ENCODE assay signal across 9 cellular contexts in genomic region chrX:13428055-13428786, GRCh38.
A peak's percentile ranks its signal among the peaks of the same experiment; 100 is the strongest.
DNase-seq lines count a peak whose midpoint lies in the region; ATAC-seq and TF ChIP-seq lines count a peak whose summit lies in the region.
"Had no signal": no experiment of that assay in that cellular context is flagged by ENCODE, and none has a peak within 500 bp of the region (broad histone marks: within the 10 kb centered on the region; RNA-seq: fewer than 3 reads in every experiment).

No MANE protein-coding gene starts in this region.

- CTCF ChIA-PET in mammary epithelial cell (lab: Charles Lee; ENCODE audit: low non-redundant PET) = interaction anchor here (0.7 kb wide), 1 partner anchor 326 kb away, joined by 5 read pairs; no protein-coding TSS in a partner anchor

- peaks cover 56% of the 10 kb centered on the region for H3K9me3 Mint-ChIP-seq in nephron progenitor cell
- H3K9me3 Mint-ChIP-seq: activated T-helper 2 cell treated with anti-CD3 and anti-CD28 coated beads, Interferon-gamma antibody, Interleukin-2, Interleukin-4, amounts not matched to agents 10 μg/mL and 5 μg/mL and 100 μg/mL, durations not matched to agents 14 hours and 24 hours and 36 hours had no signal

- H3K9me3 ChIP-seq in MG63 (0 out of 2 replicates have a peak, but pooled peaks cover 3% of the 10 kb centered on the region), mammary epithelial cell (replicated peaks; ENCODE audit: insufficient read depth, low read length) (no peaks in the 10 kb centered on the region), WERI-Rb-1 (ENCODE audit: severe bottlenecking) (peaks cover 8% of the 10 kb centered on the region)

- H2AFZ ChIP-seq in mammary epithelial cell (ENCODE audit: low read depth, low read length) = peak overlapping the region; percentile 78

- H3K36me3 ChIP-seq in MG63 (no peaks in the 10 kb centered on the region), mammary epithelial cell (ENCODE audit: insufficient read depth, low read length) (no peaks in the 10 kb centered on the region), WERI-Rb-1 (no peaks in the 10 kb centered on the region)

- H3K4me2 ChIP-seq in mammary epithelial cell (ENCODE audit: insufficient read depth, low read depth, low read length) = peak overlapping the region; percentile 65

- peaks cover 17% of the 10 kb centered on the region for H3K4me1 Mint-ChIP-seq in nephron progenitor cell

- peak overlapping the region; percentile 78 for H3K27ac Mint-ChIP-seq in nephron progenitor cell
- H3K27ac Mint-ChIP-seq: activated T-helper 2 cell treated with anti-CD3 and anti-CD28 coated beads, Interferon-gamma antibody, Interleukin-2, Interleukin-4, amounts not matched to agents 10 μg/mL and 5 μg/mL and 100 μg/mL, durations not matched to agents 14 hours and 24 hours and 36 hours had no signal

- intact Hi-C loops in mammary epithelial cell (cut with micrococcal nuclease) = loop anchor here (1.0 to 5.0 kb wide), 3 partner anchors 30 to 481 kb away; no protein-coding TSS in a partner anchor
- intact Hi-C loops in cardiac septum (cut with DNase I) = no loop called here

- H4K20me1 ChIP-seq in mammary epithelial cell (ENCODE audit: insufficient read depth, low read length) = no peaks in the 10 kb centered on the region

- TF ChIP-seq CTCF in mammary epithelial cell (conservative IDR thresholded peaks at IDR 0.05 in 1 of 2, IDR thresholded peaks at IDR 0.05 in 1 of 2; ENCODE audit: extremely low read depth in 1 of 2, insufficient read depth in 1 of 2, low read depth in 1 of 2, low read length in 2 of 2) = no peak
- TF ChIP-seq CTCF in nephron progenitor cell (IDR thresholded peaks at IDR 0.05) = no peak
- TF ChIP-seq CTCF in WERI-Rb-1 (IDR thresholded peaks at IDR 0.05; ENCODE audit: low read depth, low read length) = no peak

- ATAC-seq in GM21360 (IDR thresholded peaks at IDR 0.05; ENCODE audit: unreplicated experiment) = no peak

- H3K4me1 ChIP-seq in mammary epithelial cell (ENCODE audit: insufficient read depth, low read length) = peaks cover 47% of the 10 kb centered on the region

- H3K27me3 Mint-ChIP-seq in nephron progenitor cell (ENCODE audit: low read depth, poor library complexity) = peaks cover 4% of the 10 kb centered on the region

- no peaks in the 10 kb centered on the region for H3K36me3 Mint-ChIP-seq in nephron progenitor cell (ENCODE audit: low read depth)

- dilution Hi-C loops in mammary epithelial cell (cut with HindIII; ENCODE audit: low sequenced_read_pairs) = no loop called here

- 0% methylated on average over 5 of the region's 5 CpGs for WGBS in mammary epithelial cell (ENCODE audit: low coverage, missing lambda C conversion rate)

- BruUV-seq in mammary epithelial cell (replicated peaks; lab: Mats Ljungman, UMichigan) = no TSS peak

- no peak overlapping the region for H3K4me3 Mint-ChIP-seq in nephron progenitor cell

- H3K27me3 ChIP-seq in MG63 (no peaks in the 10 kb centered on the region), mammary epithelial cell (ENCODE audit: insufficient read depth, low read length) (no peaks in the 10 kb centered on the region), WERI-Rb-1 (ENCODE audit: insufficient read depth, low read depth, severe bottlenecking) (no peaks in the 10 kb centered on the region)

- H3K4me3 ChIP-seq in MG63 = no peak overlapping the region
- no peak overlapping the region for H3K4me3 ChIP-seq in mammary epithelial cell (replicated peaks in 1 of 3; ENCODE audit: insufficient read depth in 1 of 3, low read depth in 2 of 3, low read length in 3 of 3)
- no peak overlapping the region for H3K4me3 ChIP-seq in WERI-Rb-1 (ENCODE audit: low read depth, low read length)

- no peaks in the 10 kb centered on the region for H3K79me2 ChIP-seq in mammary epithelial cell (ENCODE audit: insufficient read depth, low read length)

- in situ Hi-C loops in mammary epithelial cell (cut with MboI; ENCODE audit: low sequenced_read_pairs in 2 of 2) = no loop called here

- peak overlapping the region; percentile 38 for H3K9ac ChIP-seq in mammary epithelial cell (ENCODE audit: insufficient read depth, low read length)

- H3K27ac ChIP-seq in mammary epithelial cell (ENCODE audit: insufficient read depth, low read depth, low read length) (peak overlapping the region; percentile 77), WERI-Rb-1 (no peak overlapping the region)

- DNase-seq in EL (peak; percentile 70), MG63 (peak; percentile 86), mammary epithelial cell (peak; percentile 92), nephron progenitor cell (no peak), cardiac septum (ENCODE audit: low spot score) (no peak), NCI-H526 treated with DMSO at 0.1 percent for 48 hours (lab: John Stamatoyannopoulos, UW) (no peak), WERI-Rb-1 (no peak)

Comparison
In these comparisons a context has a peak if more than half of its experiments do, and no peak if none do; other contexts are left out.
1. DNase-seq: peak in EL (single experiment), MG63 (single experiment) and mammary epithelial cell (single experiment); none in nephron progenitor cell (single experiment), cardiac septum (single experiment), NCI-H526 treated with DMSO at 0.1 percent for 48 hours (single experiment) and WERI-Rb-1 (single experiment).